In the genomic region with DNA sequence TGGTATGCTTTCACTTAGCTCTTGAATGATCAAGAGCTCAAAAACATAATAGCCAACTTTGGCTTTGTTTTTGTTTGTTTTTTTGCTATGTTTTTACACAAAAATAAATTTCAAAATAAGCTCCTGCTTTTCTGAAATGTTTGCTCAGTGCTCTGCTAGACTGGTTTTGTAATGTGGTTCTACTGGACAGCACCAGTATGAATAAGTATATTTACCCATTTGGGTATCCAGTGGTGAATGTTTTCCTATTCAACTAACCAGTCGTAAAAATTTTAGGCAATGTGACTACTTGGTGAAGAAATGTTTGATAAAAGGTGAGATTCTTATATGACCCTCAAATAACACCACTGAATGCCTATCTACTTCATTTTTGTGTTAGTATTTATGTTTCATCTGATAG, we compare ENCODE assay signal across 23 cellular contexts.
A peak's percentile ranks its signal among the peaks of the same experiment; 100 is the strongest.
DNase-seq lines count a peak whose midpoint lies in the region; ATAC-seq and TF ChIP-seq lines count a peak whose summit lies in the region.
"Had no signal": no experiment of that assay in that cellular context is flagged by ENCODE, and none has a peak within 500 bp of the region (broad histone marks: within the 10 kb centered on the region; RNA-seq: fewer than 3 reads in every experiment).

No MANE protein-coding gene starts in this region.

- H3K4me2 ChIP-seq in mammary epithelial cell (ENCODE audit: insufficient read depth, low read depth, low read length): no peak overlapping the region
- H3K4me2 ChIP-seq: A549; BLaER1 treated with 17β-estradiol and CSF1 and Interleukin-3, amounts not matched to agents 10 nM and 100 nM had no signal

- no peak overlapping the region for H2AFZ ChIP-seq in mammary epithelial cell (ENCODE audit: low read depth, low read length)

- DNase-seq in T47D (ENCODE audit: low read depth in 1 of 2, low spot score in 1 of 2): peak; percentile 59 to 63
- DNase-seq in mammary epithelial cell: no peak
- no peak for DNase-seq in T-helper 17 cell
- no peak for DNase-seq in NOMO-1 (lab: John Stamatoyannopoulos, UW; ENCODE audit: unreplicated experiment in 2 of 2)
- DNase-seq in SHP77 (lab: John Stamatoyannopoulos, UW): no peak
- DNase-seq: AML-193; Caco-2; Calu3; CD4-positive, alpha-beta T cell; CD8-positive, alpha-beta T cell; DMS 273 treated with DMSO at 0.1 percent for 48 hours; DMS153; DMS53; DMS79; DND-41; EL; GDM1 had no signal

- 100% methylated on average over 1 of the region's 1 CpG for WGBS in mammary epithelial cell (ENCODE audit: low coverage, missing lambda C conversion rate)

- H4K20me1 ChIP-seq in mammary epithelial cell (ENCODE audit: insufficient read depth, low read length): no peaks in the 10 kb centered on the region
- H4K20me1 ChIP-seq: BLaER1 treated with 17β-estradiol and CSF1 and Interleukin-3, amounts not matched to agents 10 nM and 100 nM had no signal

- no peaks in the 10 kb centered on the region for H3K9me3 ChIP-seq in mammary epithelial cell (replicated peaks; ENCODE audit: insufficient read depth, low read length)
- H3K9me3 ChIP-seq in T-helper 17 cell (ENCODE audit: control insufficient read depth, low read length, poor library complexity, severe bottlenecking): no peaks in the 10 kb centered on the region
- H3K9me3 ChIP-seq: A549, Caco-2 had no signal

- H3K27me3 Mint-ChIP-seq in T-helper 17 cell: no peaks in the 10 kb centered on the region
- H3K27me3 Mint-ChIP-seq: B cell; CD4-positive, alpha-beta T cell had no signal

- H3K4me1 ChIP-seq in mammary epithelial cell (ENCODE audit: insufficient read depth, low read length): no peaks in the 10 kb centered on the region
- H3K4me1 ChIP-seq: A549; BLaER1 treated with 17β-estradiol and CSF1 and Interleukin-3, amounts not matched to agents 10 nM and 100 nM had no signal

- H3K9ac ChIP-seq in mammary epithelial cell (ENCODE audit: insufficient read depth, low read length): no peak overlapping the region
- H3K9ac ChIP-seq: BLaER1 treated with 17β-estradiol and CSF1 and Interleukin-3, amounts not matched to agents 10 nM and 100 nM had no signal

- H3K4me1 Mint-ChIP-seq in T-helper 17 cell: no peaks in the 10 kb centered on the region
- H3K4me1 Mint-ChIP-seq: B cell had no signal

- BruUV-seq in mammary epithelial cell (replicated peaks; lab: Mats Ljungman, UMichigan): no TSS peak

- H3K36me3 Mint-ChIP-seq in T-helper 17 cell (ENCODE audit: low read depth): no peaks in the 10 kb centered on the region
- H3K36me3 Mint-ChIP-seq: CD8-positive, alpha-beta T cell had no signal

- H3K79me2 ChIP-seq in mammary epithelial cell (ENCODE audit: insufficient read depth, low read length): no peaks in the 10 kb centered on the region

- H3K27ac ChIP-seq in mammary epithelial cell (ENCODE audit: insufficient read depth, low read depth, low read length): no peak overlapping the region
- H3K27ac ChIP-seq: 22Rv1; A549; BLaER1 treated with 17β-estradiol and CSF1 and Interleukin-3, amounts not matched to agents 10 nM and 100 nM; C4-2B had no signal

- H3K27me3 ChIP-seq in mammary epithelial cell (ENCODE audit: insufficient read depth, low read length): no peaks in the 10 kb centered on the region
- H3K27me3 ChIP-seq: BLaER1 treated with 17β-estradiol and CSF1 and Interleukin-3, amounts not matched to agents 10 nM and 100 nM had no signal

- no peak for ATAC-seq in T-helper 17 cell
- ATAC-seq: A549; CD8-positive, alpha-beta T cell; GM12878 had no signal

- in situ Hi-C loops in T47D (cut with HindIII; ENCODE audit: low pct_unique_long_range_greater_than_20kb, low sequenced_read_pairs): no loop called here
- in situ Hi-C loops in mammary epithelial cell (cut with MboI; ENCODE audit: low sequenced_read_pairs in 2 of 2): no loop called here

- H3K36me3 ChIP-seq in mammary epithelial cell (ENCODE audit: insufficient read depth, low read length): no peaks in the 10 kb centered on the region
- H3K36me3 ChIP-seq: BLaER1 treated with 17β-estradiol and CSF1 and Interleukin-3, amounts not matched to agents 10 nM and 100 nM had no signal

- TF ChIP-seq CTCF in mammary epithelial cell (conservative IDR thresholded peaks at IDR 0.05 in 1 of 2, IDR thresholded peaks at IDR 0.05 in 1 of 2; ENCODE audit: extremely low read depth in 1 of 2, insufficient read depth in 1 of 2, low read depth in 1 of 2, low read length in 2 of 2): no peak

- dilution Hi-C loops in mammary epithelial cell (cut with HindIII; ENCODE audit: low sequenced_read_pairs): no loop called here

- intact Hi-C loops in mammary epithelial cell (cut with micrococcal nuclease): no loop called here

- CTCF ChIA-PET in mammary epithelial cell (lab: Charles Lee; ENCODE audit: low non-redundant PET): interaction anchor here (0.6 kb wide), 1 partner anchor 110 kb away, joined by 6 read pairs; no protein-coding TSS in a partner anchor

- H3K4me3 Mint-ChIP-seq in T-helper 17 cell: peak overlapping the region; percentile 33
- H3K4me3 Mint-ChIP-seq: B cell; CD4-positive, alpha-beta T cell; CD8-positive, alpha-beta T cell had no signal

- no peak overlapping the region for H3K4me3 ChIP-seq in mammary epithelial cell (replicated peaks in 1 of 3; ENCODE audit: insufficient read depth in 1 of 3, low read depth in 2 of 3, low read length in 3 of 3)
- H3K4me3 ChIP-seq: A549; BLaER1 treated with 17β-estradiol and CSF1 and Interleukin-3, amounts not matched to agents 10 nM and 100 nM; GM12878 had no signal

- no peak overlapping the region for H3K27ac Mint-ChIP-seq in T-helper 17 cell
- H3K27ac Mint-ChIP-seq: B cell; CD4-positive, alpha-beta T cell; CD8-positive, alpha-beta T cell had no signal

Comparison
In these comparisons a context has a peak if more than half of its experiments do, and no peak if none do; other contexts are left out.
1. DNase-seq: peak in T47D (2 of 2); none in mammary epithelial cell (single experiment), T-helper 17 cell (0 of 3), NOMO-1 (0 of 2) and SHP77 (0 of 2).